In genomic region chr7:2326960-2327359, GRCh38 we compare ENCODE assay signal across 22 cellular contexts.
"Had no signal": no experiment of that assay in that cellular context is flagged by ENCODE, and none has a peak within 500 bp of the region (broad histone marks: within the 10 kb centered on the region; RNA-seq: fewer than 3 reads in every experiment).

No MANE protein-coding gene starts in this region.

- DNase-seq: activated CD4-positive, alpha-beta memory T cell treated with anti-CD3 and anti-CD28 coated beads for 36 hours; activated CD4-positive, alpha-beta T cell treated with anti-CD3 and anti-CD28 coated beads for 48 hours; activated effector memory CD4-positive, alpha-beta T cell treated with Interleukin-2 at 50 U/mL for 16 hours; activated naive CD4-positive, alpha-beta T cell treated with anti-CD3 and anti-CD28 coated beads for 36 hours; activated naive CD8-positive, alpha-beta T cell treated with anti-CD3 and anti-CD28 coated beads, Interleukin-2, amount 10 ng/mL, durations not matched to agents 7 days and 5 days; activated T-cell treated with anti-CD3 and anti-CD28 coated beads, Interleukin-2, amount 50 U/mL, for 72 hours; amniotic stem cell; colonic mucosa; endodermal cell; left colon; mammary epithelial cell; midbrain; ovary; stimulated activated CD4-positive, alpha-beta T cell treated with anti-CD3 and anti-CD28 coated beads, Interleukin-12 subunit alpha, Interleukin-12 subunit beta, amount 100 ng/mL, for 4 hours; substantia nigra; T-helper 17 cell; tibial artery had no signal

- H3K27ac ChIP-seq: breast epithelium, colonic mucosa, epithelial cell of prostate, neutrophil, ovary, prostate gland, tibial artery had no signal

- H3K4me1 ChIP-seq: breast epithelium, colonic mucosa, prostate gland, tibial artery had no signal

- H3K9me3 ChIP-seq: breast epithelium, colonic mucosa, neutrophil, ovary, prostate gland, tibial artery had no signal

- ATAC-seq: activated T-cell treated with anti-CD3 and anti-CD28 coated beads, Interleukin-2, amount 50 U/mL, for 72 hours; left colon; natural killer cell treated with Interleukin-12 subunit alpha and Interleukin-12 subunit beta and Interleukin-15 and Interleukin-18, amount 100 ng/mL, for 72 hours; T-helper 17 cell had no signal

- H3K36me3 ChIP-seq: breast epithelium, colonic mucosa, neutrophil, ovary, prostate gland, tibial artery had no signal

- H3K4me3 ChIP-seq: breast epithelium, colonic mucosa, ovary, prostate gland, tibial artery had no signal

- H3K27me3 ChIP-seq: breast epithelium, colonic mucosa, neutrophil, ovary, tibial artery had no signal
